In the genomic region with DNA sequence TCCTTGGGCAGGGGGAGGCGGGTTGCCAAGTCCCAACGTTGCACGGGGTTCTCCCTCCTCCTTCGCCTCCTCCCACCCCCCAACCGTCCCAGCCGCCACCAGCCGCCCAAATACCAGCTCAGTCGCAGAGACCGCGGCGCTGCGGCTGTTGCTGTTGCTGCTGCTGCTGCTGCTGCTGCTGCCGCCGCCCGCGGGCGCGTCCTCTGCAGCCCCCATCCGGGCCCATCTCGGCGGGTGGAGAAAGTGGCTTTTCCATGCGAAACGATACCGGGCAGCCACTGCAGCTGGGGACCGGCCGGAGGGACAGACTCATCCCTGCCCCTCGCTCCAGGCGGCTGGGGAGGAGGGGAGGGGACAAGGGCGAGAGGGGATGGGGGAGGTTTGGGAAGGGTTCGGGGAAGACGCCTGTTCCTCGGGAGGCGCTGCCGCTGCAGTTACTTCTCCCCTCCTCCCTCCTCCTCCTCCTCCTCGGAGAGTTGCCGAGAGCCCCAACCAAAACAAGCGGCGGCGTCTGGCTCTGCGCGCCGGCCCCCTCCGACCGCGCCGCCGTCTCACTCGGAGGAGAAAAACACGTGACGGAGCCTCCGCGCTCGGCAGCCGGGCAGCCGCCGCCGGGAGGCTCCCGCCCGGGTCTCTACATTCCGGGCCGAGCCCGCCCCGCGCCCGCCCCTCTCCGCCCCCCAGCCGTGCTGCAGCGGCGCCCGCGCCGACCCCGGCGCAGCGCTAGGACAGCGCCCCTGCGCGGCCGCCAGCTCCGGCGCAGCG, we compare ENCODE assay signal across 8 cellular contexts. TPM values are rescaled to one million over a fixed set of nuclear protein-coding genes. Genes with fewer than 3 reads are reported as not detected.
DNase-seq lines count a peak whose midpoint lies in the region; ATAC-seq, FAIRE-seq and TF ChIP-seq lines count a peak whose summit lies in the region.

A gene with protein sequence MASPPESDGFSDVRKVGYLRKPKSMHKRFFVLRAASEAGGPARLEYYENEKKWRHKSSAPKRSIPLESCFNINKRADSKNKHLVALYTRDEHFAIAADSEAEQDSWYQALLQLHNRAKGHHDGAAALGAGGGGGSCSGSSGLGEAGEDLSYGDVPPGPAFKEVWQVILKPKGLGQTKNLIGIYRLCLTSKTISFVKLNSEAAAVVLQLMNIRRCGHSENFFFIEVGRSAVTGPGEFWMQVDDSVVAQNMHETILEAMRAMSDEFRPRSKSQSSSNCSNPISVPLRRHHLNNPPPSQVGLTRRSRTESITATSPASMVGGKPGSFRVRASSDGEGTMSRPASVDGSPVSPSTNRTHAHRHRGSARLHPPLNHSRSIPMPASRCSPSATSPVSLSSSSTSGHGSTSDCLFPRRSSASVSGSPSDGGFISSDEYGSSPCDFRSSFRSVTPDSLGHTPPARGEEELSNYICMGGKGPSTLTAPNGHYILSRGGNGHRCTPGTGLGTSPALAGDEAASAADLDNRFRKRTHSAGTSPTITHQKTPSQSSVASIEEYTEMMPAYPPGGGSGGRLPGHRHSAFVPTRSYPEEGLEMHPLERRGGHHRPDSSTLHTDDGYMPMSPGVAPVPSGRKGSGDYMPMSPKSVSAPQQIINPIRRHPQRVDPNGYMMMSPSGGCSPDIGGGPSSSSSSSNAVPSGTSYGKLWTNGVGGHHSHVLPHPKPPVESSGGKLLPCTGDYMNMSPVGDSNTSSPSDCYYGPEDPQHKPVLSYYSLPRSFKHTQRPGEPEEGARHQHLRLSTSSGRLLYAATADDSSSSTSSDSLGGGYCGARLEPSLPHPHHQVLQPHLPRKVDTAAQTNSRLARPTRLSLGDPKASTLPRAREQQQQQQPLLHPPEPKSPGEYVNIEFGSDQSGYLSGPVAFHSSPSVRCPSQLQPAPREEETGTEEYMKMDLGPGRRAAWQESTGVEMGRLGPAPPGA (N-terminal part only) (minus strand): TSS at position 610 of the 765 bp plus-strand sequence. CDS start 1,082 bp downstream, outside the sequence.

- no peaks in the 10 kb centered on the region for H3K9me3 ChIP-seq in tibial nerve

- no peak for DNase-seq in D721Med (ENCODE audit: insufficient read length, low spot score)
- DNase-seq in HT-29 (ENCODE audit: low spot score), result peak; percentile 78
- DNase-seq in RKO (ENCODE audit: low spot score), result peak; percentile 72
- peak; percentile 53 for DNase-seq in activated naive CD4-positive, alpha-beta T cell treated with anti-CD3 and anti-CD28 coated beads for 36 hours
- peak; percentile 83 for DNase-seq in germinal center (ENCODE audit: low spot score)
- peak in 46 of 56 donors; percentile 28 to 85 (median 63) for DNase-seq in nucleus accumbens (lab: John Stamatoyannopoulos, UW)
- DNase-seq in tibial nerve (ENCODE audit: low spot score in 2 of 2), result peak in 1 of 2 donors; percentile 36

- intact Hi-C loops in activated naive CD4-positive, alpha-beta T cell treated with anti-CD3 and anti-CD28 coated beads for 36 hours (cut with micrococcal nuclease), result loop anchor here (1.0 to 2.0 kb wide), 3 partner anchors 8 to 147 kb away; no protein-coding TSS in a partner anchor

- no peaks in the 10 kb centered on the region for H3K27me3 ChIP-seq in tibial nerve

- H3K27ac ChIP-seq in tibial nerve, result peak within 1 kb of the TSS; percentile 78 to 94 (median 86)

- H3K27ac Mint-ChIP-seq in activated naive CD4-positive, alpha-beta T cell treated with anti-CD3 and anti-CD28 coated beads for 36 hours, result peak within 1 kb of the TSS; percentile 44

- H3K36me3 Mint-ChIP-seq in activated naive CD4-positive, alpha-beta T cell treated with anti-CD3 and anti-CD28 coated beads for 36 hours (ENCODE audit: low read depth), result peaks cover 8% of the 10 kb centered on the region

- H3K4me3 Mint-ChIP-seq in activated naive CD4-positive, alpha-beta T cell treated with anti-CD3 and anti-CD28 coated beads for 36 hours, result peak within 1 kb of the TSS; percentile 83

- 1 to 2% methylated on average over 12 to 52 of the region's 82 CpGs for WGBS in tibial nerve, 2 donors

- peaks cover 22% of the 10 kb centered on the region for H3K4me1 Mint-ChIP-seq in activated naive CD4-positive, alpha-beta T cell treated with anti-CD3 and anti-CD28 coated beads for 36 hours (ENCODE audit: low read depth)

- no peak for TF ChIP-seq POLR2A in tibial nerve (IDR thresholded peaks at IDR 0.05)

- CTCF ChIA-PET in activated naive CD4-positive, alpha-beta T cell treated with anti-CD3 and anti-CD28 coated beads for 36 hours (lab: Charles Lee), result interaction anchor here (0.6 to 2.3 kb wide), 8 partner anchors 8 to 1847 kb away, joined by 3 to 6 read pairs (median 3); no protein-coding TSS in a partner anchor

- H3K27me3 Mint-ChIP-seq in activated naive CD4-positive, alpha-beta T cell treated with anti-CD3 and anti-CD28 coated beads for 36 hours (ENCODE audit: low read depth), result peaks cover 2% of the 10 kb centered on the region

- H3K4me3 ChIP-seq in tibial nerve, result peak within 1 kb of the TSS; percentile 67 to 93 (median 84)

- no peaks in the 10 kb centered on the region for H3K9me3 Mint-ChIP-seq in activated naive CD4-positive, alpha-beta T cell treated with anti-CD3 and anti-CD28 coated beads for 36 hours

- peak in 1 of 2 donors; percentile 54 for TF ChIP-seq EP300 in tibial nerve (IDR thresholded peaks at IDR 0.05)

- H3K36me3 ChIP-seq in tibial nerve, result peaks cover 0 to 23% (median 0%) of the 10 kb centered on the region in 3 donors

- peak; percentile 30 for ATAC-seq in GM21367 (IDR thresholded peaks at IDR 0.05; ENCODE audit: unreplicated experiment)

- TF ChIP-seq CTCF in D721Med (IDR thresholded peaks at IDR 0.05; ENCODE audit: insufficient read depth, missing control alignments), result peak; percentile 51
- peak; percentile 27 to 86 (median 69) for TF ChIP-seq CTCF in tibial nerve (IDR thresholded peaks at IDR 0.05)

- FAIRE-seq in D721Med (lab: Jason Lieb, UNC), result no peak

- H3K4me1 ChIP-seq in tibial nerve, result peaks cover 0 to 71% (median 21%) of the 10 kb centered on the region in 4 donors

RNA-seq across cellular contexts. Expression of the gene that starts here (rescaled TPM):
- total RNA-seq in HT-29 (2014; rRNA removed; shearing (Covaris generic)), result 44.5 and 54.0 TPM in 2 replicates
- total RNA-seq in activated naive CD4-positive, alpha-beta T cell treated with anti-CD3 and anti-CD28 coated beads for 36 hours, result 1 to 10 TPM; 2.6 to 2.7 TPM
- 10 to 100 TPM in 3 of 4 donors, 1 to 10 TPM in 1; 9.4 to 11.7 (median 11.2) TPM for total RNA-seq in tibial nerve
